Comparison of ENCODE assay signal across 18 cellular contexts in genomic region chr7:126685018-126685573, GRCh38.
DNase-seq lines count a peak whose midpoint lies in the region; ATAC-seq and TF ChIP-seq lines count a peak whose summit lies in the region.
"Had no signal": no experiment of that assay in that cellular context is flagged by ENCODE, and none has a peak within 500 bp of the region (broad histone marks: within the 10 kb centered on the region; RNA-seq: fewer than 3 reads in every experiment).

No MANE protein-coding gene starts in this region.

- H3K4me3 ChIP-seq in lower lobe of right lung (no peak overlapping the region), upper lobe of right lung (no peak overlapping the region), Peyer's patch (no peak overlapping the region)
- H3K4me3 ChIP-seq: BLaER1, GM12878 had no signal

- TF ChIP-seq CTCF in lower lobe of right lung (IDR thresholded peaks at IDR 0.05) (no peak), upper lobe of right lung (IDR thresholded peaks at IDR 0.05) (no peak), Peyer's patch (IDR thresholded peaks at IDR 0.05) (no peak)

- H3K27me3 ChIP-seq in lower lobe of right lung (ENCODE audit: low read depth) (no peaks in the 10 kb centered on the region), upper lobe of right lung (no peaks in the 10 kb centered on the region), Peyer's patch (no peaks in the 10 kb centered on the region)
- H3K27me3 ChIP-seq: BLaER1 had no signal

- H3K4me1 ChIP-seq in lower lobe of right lung = no peaks in the 10 kb centered on the region
- H3K4me1 ChIP-seq in upper lobe of right lung = no peaks in the 10 kb centered on the region
- H3K4me1 ChIP-seq in Peyer's patch = no peaks in the 10 kb centered on the region
- H3K4me1 ChIP-seq: BLaER1 had no signal

- no peak for TF ChIP-seq POLR2A in Peyer's patch (IDR thresholded peaks at IDR 0.05)

- ATAC-seq in Right ventricle myocardium superior (ENCODE audit: poor library complexity) (no peak), left ventricle myocardium superior (no peak), lower lobe of right lung (peak; percentile 12 to 14), sciatic nerve (peak; percentile 25), upper lobe of right lung (peak; percentile 39)
- ATAC-seq: GM12878 had no signal

- H3K36me3 ChIP-seq in lower lobe of right lung (no peaks in the 10 kb centered on the region), upper lobe of right lung (no peaks in the 10 kb centered on the region), Peyer's patch (no peaks in the 10 kb centered on the region)
- H3K36me3 ChIP-seq: BLaER1 had no signal

- no peaks in the 10 kb centered on the region for H3K9me3 ChIP-seq in lower lobe of right lung
- H3K9me3 ChIP-seq in upper lobe of right lung = no peaks in the 10 kb centered on the region
- H3K9me3 ChIP-seq in Peyer's patch = no peaks in the 10 kb centered on the region

- intact Hi-C loops in Right ventricle myocardium superior (cut with DNase I) = no loop called here
- intact Hi-C loops in left ventricle myocardium superior (cut with micrococcal nuclease) = no loop called here
- intact Hi-C loops in lower lobe of right lung (cut with DNase I) = no loop called here
- intact Hi-C loops in sciatic nerve (cut with DNase I) = no loop called here
- intact Hi-C loops in upper lobe of right lung (cut with DNase I) = no loop called here

- H3K27ac ChIP-seq in lower lobe of right lung = no peak overlapping the region
- no peak overlapping the region for H3K27ac ChIP-seq in upper lobe of right lung
- H3K27ac ChIP-seq in Peyer's patch = no peak overlapping the region
- H3K27ac ChIP-seq: BLaER1 had no signal

- peak; percentile 30 for DNase-seq in Right ventricle myocardium superior
- no peak for DNase-seq in left ventricle myocardium superior
- peak; percentile 33 for DNase-seq in lower lobe of right lung
- DNase-seq in sciatic nerve (ENCODE audit: low spot score) = no peak
- DNase-seq in upper lobe of right lung = no peak
- DNase-seq in Peyer's patch = no peak
- DNase-seq in glomerular visceral epithelial cell (ENCODE audit: extremely low spot score) = no peak
- DNase-seq in COLO829 (ENCODE audit: low spot score) = no peak
- DNase-seq: 8988T; Calu3; CD4-positive, alpha-beta memory T cell; DMS53; DND-41; EL; GOT3; H7 had no signal

Comparison
In these comparisons a context has a peak if more than half of its experiments do, and no peak if none do; other contexts are left out.
1. DNase-seq: peak in Right ventricle myocardium superior (single experiment) and lower lobe of right lung (single experiment); none in left ventricle myocardium superior (single experiment), sciatic nerve (single experiment), upper lobe of right lung (single experiment), Peyer's patch (0 of 3), glomerular visceral epithelial cell (single experiment) and COLO829 (single experiment).
2. ATAC-seq: peak in lower lobe of right lung (2 of 2), sciatic nerve (single experiment) and upper lobe of right lung (single experiment); none in Right ventricle myocardium superior (single experiment) and left ventricle myocardium superior (single experiment).